Comparison of ENCODE assay signal across 8 cellular contexts in genomic region chr2:62456721-62457539, GRCh38. TPM values are rescaled to one million over a fixed set of nuclear protein-coding genes. Genes with fewer than 3 reads are reported as not detected.
DNase-seq lines count a peak whose midpoint lies in the region; ATAC-seq and TF ChIP-seq lines count a peak whose summit lies in the region.

No MANE protein-coding gene starts in this region.

- DNase-seq in BJ (ENCODE audit: low read depth) (no peak), NCI-H526 treated with DMSO at 0.1 percent for 48 hours (lab: John Stamatoyannopoulos, UW) (peak; percentile 58), medulla oblongata (ENCODE audit: extremely low spot score) (peak; percentile 70)
- peak; percentile 17 to 49 for DNase-seq in activated CD8-positive, alpha-beta memory T cell treated with anti-CD3 and anti-CD28 coated beads for 1 hour (ENCODE audit: extremely low read depth in 1 of 2, low read depth in 1 of 2)
- peak; percentile 49 for DNase-seq in effector CD4-positive, alpha-beta T cell
- DNase-seq in stimulated activated CD4-positive, alpha-beta T cell treated with anti-CD3 and anti-CD28 coated beads, TNF-alpha, amount 100 ng/mL, for 4 hours (ENCODE audit: low read depth in 3 of 3): peak; percentile 31 to 58 (median 44)

- no peaks in the 10 kb centered on the region for H3K36me3 ChIP-seq in BJ (ENCODE audit: control insufficient read depth, insufficient read depth, low read length)

- POLR2A ChIA-PET in BJ (lab: Charles Lee): interaction anchor here (0.5 to 1.7 kb wide), 3 partner anchors 36 to 482 kb away, joined by 3 to 12 read pairs (median 5); no protein-coding TSS in a partner anchor

- CTCF ChIA-PET in BJ (lab: Yijun Ruan, JAX): interaction anchor here (0.5 to 3.1 kb wide), 49 partner anchors 9 to 733 kb away, joined by 3 to 72 read pairs (median 4); partner anchors contain the start of genes EHBP1 and TMEM17

- TF ChIP-seq CTCF in BJ (IDR thresholded peaks at IDR 0.05; ENCODE audit: insufficient read depth, low read depth, low read length): peak; percentile 77

- ATAC-seq in GM19023 (IDR thresholded peaks at IDR 0.05; ENCODE audit: unreplicated experiment) (peak; percentile 85), HG03159 (IDR thresholded peaks at IDR 0.05; ENCODE audit: unreplicated experiment) (peak; percentile 92)

- no peaks in the 10 kb centered on the region for H3K27me3 ChIP-seq in BJ (ENCODE audit: control insufficient read depth, insufficient read depth, low read length)

- peak overlapping the region; percentile 55 for H3K4me3 ChIP-seq in BJ (ENCODE audit: low read depth, low read length)

RNA-seq across cellular contexts. Expression of gene TMEM17, which starts 49.1 kb away (rescaled TPM):
- 2.8 and 4.8 TPM in 2 replicates for polyA plus RNA-seq in BJ (2011; rRNA removed)
- polyA minus RNA-seq in BJ (2011; rRNA and poly(A)+ RNA removed): 0.98 and 1.0 TPM in 2 replicates
